Comparison of ENCODE assay signal across 17 cellular contexts in genomic region chr3:101068876-101069606, GRCh38.
DNase-seq lines count a peak whose midpoint lies in the region; ATAC-seq and TF ChIP-seq lines count a peak whose summit lies in the region.
"Had no signal": no experiment of that assay in that cellular context is flagged by ENCODE, and none has a peak within 500 bp of the region (broad histone marks: within the 10 kb centered on the region; RNA-seq: fewer than 3 reads in every experiment).

No MANE protein-coding gene starts in this region.

- peaks cover 11% of the 10 kb centered on the region; the same call in 1 of the 2 replicates for H3K36me3 Mint-ChIP-seq in HFFc6 (ENCODE audit: low read depth)

- H3K79me2 ChIP-seq in hepatocyte = no peaks in the 10 kb centered on the region

- no peaks in the 10 kb centered on the region for H3K9me3 Mint-ChIP-seq in HFFc6
- H3K9me3 Mint-ChIP-seq: activated naive CD8-positive, alpha-beta T cell treated with anti-CD3 and anti-CD28 coated beads, Interleukin-2, amount 50 U/mL, for 24 hours had no signal

- H3K36me3 ChIP-seq in hepatocyte (replicated peaks; ENCODE audit: insufficient read depth, low read depth) = no peaks in the 10 kb centered on the region
- H3K36me3 ChIP-seq: breast epithelium, suprapubic skin had no signal

- H3K4me1 Mint-ChIP-seq in HFFc6 (ENCODE audit: low read depth) = peaks cover 83% of the 10 kb centered on the region
- H3K4me1 Mint-ChIP-seq: activated naive CD8-positive, alpha-beta T cell treated with anti-CD3 and anti-CD28 coated beads, Interleukin-2, amount 50 U/mL, for 24 hours had no signal

- ATAC-seq in HG03196 (IDR thresholded peaks at IDR 0.05; ENCODE audit: unreplicated experiment) = no peak
- no peak for ATAC-seq in GM21515 (IDR thresholded peaks at IDR 0.05; ENCODE audit: unreplicated experiment)
- ATAC-seq: activated naive CD8-positive, alpha-beta T cell treated with anti-CD3 and anti-CD28 coated beads, Interleukin-2, amount 50 U/mL, for 24 hours had no signal

- no peaks in the 10 kb centered on the region for H3K27me3 Mint-ChIP-seq in HFFc6 (ENCODE audit: insufficient read depth)

- peak overlapping the region; percentile 41 for H3K4me3 Mint-ChIP-seq in HFFc6
- H3K4me3 Mint-ChIP-seq: activated naive CD8-positive, alpha-beta T cell treated with anti-CD3 and anti-CD28 coated beads, Interleukin-2, amount 50 U/mL, for 24 hours had no signal

- no peak overlapping the region for H3K4me3 ChIP-seq in astrocyte of the spinal cord (ENCODE audit: low read depth, low read length)
- no peak overlapping the region for H3K4me3 ChIP-seq in hepatocyte
- H3K4me3 ChIP-seq: breast epithelium, suprapubic skin had no signal

- no peaks in the 10 kb centered on the region for H4K20me1 ChIP-seq in hepatocyte (ENCODE audit: insufficient read depth, poor library complexity, severe bottlenecking)

- no peak overlapping the region for H3K4me2 ChIP-seq in hepatocyte

- peaks cover 17% of the 10 kb centered on the region for H3K4me1 ChIP-seq in hepatocyte (ENCODE audit: insufficient read depth)

- H3K9me3 ChIP-seq in hepatocyte (ENCODE audit: low read depth) = no peaks in the 10 kb centered on the region
- H3K9me3 ChIP-seq: breast epithelium, suprapubic skin had no signal

- in situ Hi-C loops in astrocyte of the spinal cord (cut with HindIII; ENCODE audit: low sequenced_read_pairs) = no loop called here

- peak overlapping the region; percentile 70 for H3K27ac ChIP-seq in hepatocyte
- H3K27ac ChIP-seq: breast epithelium, suprapubic skin had no signal

- H3K9me2 ChIP-seq in hepatocyte (replicated peaks; ENCODE audit: insufficient read depth) = no peaks in the 10 kb centered on the region

- WGBS in hepatocyte (ENCODE audit: low lambda C conversion rate, missing lambda C conversion rate) = 86% methylated on average over 1 of the region's 1 CpG

- peak overlapping the region; percentile 67 for H3K27ac Mint-ChIP-seq in HFFc6
- H3K27ac Mint-ChIP-seq: activated naive CD8-positive, alpha-beta T cell treated with anti-CD3 and anti-CD28 coated beads, Interleukin-2, amount 50 U/mL, for 24 hours had no signal

- H2AFZ ChIP-seq in hepatocyte = no peak overlapping the region

- TF ChIP-seq CTCF in HFFc6 (IDR thresholded peaks at IDR 0.05) (no peak), astrocyte of the spinal cord (IDR thresholded peaks at IDR 0.05; ENCODE audit: low read depth, low read length) (no peak), hepatocyte (IDR thresholded peaks at IDR 0.05; ENCODE audit: poor library complexity) (no peak)

- H3K27me3 ChIP-seq in hepatocyte = no peaks in the 10 kb centered on the region
- H3K27me3 ChIP-seq: breast epithelium, suprapubic skin had no signal

- no peak for DNase-seq in HFFc6
- peak; percentile 3 for DNase-seq in astrocyte of the spinal cord (ENCODE audit: low read depth, low spot score)
- no peak for DNase-seq in hepatocyte (ENCODE audit: low spot score)
- no peak for DNase-seq in NCI-H446 treated with DMSO at 0.1 percent for 48 hours (lab: John Stamatoyannopoulos, UW)
- DNase-seq in NCI-H526 treated with DMSO at 0.1 percent for 48 hours (lab: John Stamatoyannopoulos, UW) = no peak
- DNase-seq: activated naive CD8-positive, alpha-beta T cell treated with anti-CD3 and anti-CD28 coated beads, Interleukin-2, amount 50 U/mL, for 24 hours; dermis blood vessel endothelial cell; DMS79 treated with DMSO at 0.1 percent for 48 hours; hippocampal formation; MM.1S; NCI-H1694; posterior cingulate gyrus; T-helper 9 cell had no signal
